Comparison of ENCODE assay signal across 31 cellular contexts in the genomic region with DNA sequence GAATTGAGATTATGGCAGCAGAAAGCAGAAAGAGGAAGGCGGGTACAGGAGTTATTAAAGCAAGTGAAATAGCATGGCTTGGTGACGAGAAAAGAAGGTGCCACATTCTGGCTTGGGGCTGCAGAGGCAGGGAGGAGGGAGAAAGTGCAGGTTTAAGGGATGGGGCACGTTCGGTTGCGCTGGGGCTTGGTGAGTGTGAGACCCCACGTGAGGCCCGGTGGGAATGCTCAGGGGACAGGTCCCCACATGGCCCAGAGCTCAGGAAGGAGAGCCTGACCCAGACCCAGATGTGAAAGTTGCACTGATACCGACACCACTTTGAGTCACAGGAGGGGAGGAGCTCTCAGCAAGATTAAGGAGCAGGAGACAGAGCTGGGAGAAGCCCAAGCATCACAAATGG.
DNase-seq lines count a peak whose midpoint lies in the region; TF ChIP-seq lines count a peak whose summit lies in the region.
"Had no signal": no experiment of that assay in that cellular context is flagged by ENCODE, and none has a peak within 500 bp of the region (broad histone marks: within the 10 kb centered on the region; RNA-seq: fewer than 3 reads in every experiment).

No MANE protein-coding gene starts in this region.

- H3K4me3 ChIP-seq in SJSA1: no peak overlapping the region
- H3K4me3 ChIP-seq: A549; BLaER1; BLaER1 treated with 17β-estradiol and CSF1 and Interleukin-3, amounts not matched to agents 10 nM and 100 nM had no signal

- TF ChIP-seq CTCF in neural crest cell (conservative IDR thresholded peaks at IDR 0.05): no peak

- DNase-seq in SJSA1 (ENCODE audit: low read depth in 1 of 2, low spot score in 2 of 2) (peak; percentile 61 to 91), neural crest cell (ENCODE audit: low read depth, low spot score) (no peak), NCI-H510A treated with DMSO at 0.1 percent for 48 hours (lab: John Stamatoyannopoulos, UW) (no peak), NCI-H2171 treated with DMSO at 0.1 percent for 48 hours (lab: John Stamatoyannopoulos, UW) (no peak)
- DNase-seq: 8988T; ACHN; AML-193; BE2C; C1 segment of cervical spinal cord; Caco-2; Calu3; CD4-positive, alpha-beta memory T cell; CD4-positive, alpha-beta T cell; CD4-positive, CD25-positive, alpha-beta regulatory T cell; CD8-positive, alpha-beta memory T cell; CD8-positive, alpha-beta T cell; COR-L47; DMS 273 treated with DMSO at 0.1 percent for 48 hours; DMS153; DMS53; DMS79; DMS79 treated with DMSO at 0.1 percent for 48 hours; DND-41; EL had no signal

- no peaks in the 10 kb centered on the region for H3K36me3 ChIP-seq in SJSA1
- H3K36me3 ChIP-seq: BLaER1; BLaER1 treated with 17β-estradiol and CSF1 and Interleukin-3, amounts not matched to agents 10 nM and 100 nM had no signal

- peaks cover 5% of the 10 kb centered on the region for H3K4me1 Mint-ChIP-seq in neural crest cell
- H3K4me1 Mint-ChIP-seq: B cell; CD14-positive monocyte; CD4-positive, alpha-beta memory T cell; CD4-positive, CD25-positive, alpha-beta regulatory T cell; CD8-positive, alpha-beta memory T cell had no signal

- H3K27me3 ChIP-seq in SJSA1 (replicated peaks): peaks cover 71% of the 10 kb centered on the region
- H3K27me3 ChIP-seq: BE2C, BLaER1 had no signal

- no peaks in the 10 kb centered on the region for H3K36me3 Mint-ChIP-seq in neural crest cell (ENCODE audit: low read depth)
- H3K36me3 Mint-ChIP-seq: CD14-positive monocyte; CD4-positive, alpha-beta memory T cell; CD4-positive, CD25-positive, alpha-beta regulatory T cell; CD8-positive, alpha-beta memory T cell; CD8-positive, alpha-beta T cell had no signal

- H3K9me3 Mint-ChIP-seq in neural crest cell: no peaks in the 10 kb centered on the region
- H3K9me3 Mint-ChIP-seq: CD14-positive monocyte; CD4-positive, alpha-beta T cell; CD8-positive, alpha-beta T cell had no signal

- H3K9me3 ChIP-seq in SJSA1 (replicated peaks): peaks cover 22% of the 10 kb centered on the region
- H3K9me3 ChIP-seq: A549; BE2C; BLaER1; BLaER1 treated with 17β-estradiol and CSF1 and Interleukin-3, amounts not matched to agents 10 nM and 100 nM; Caco-2 had no signal

- peaks cover 53% of the 10 kb centered on the region for H3K27me3 Mint-ChIP-seq in neural crest cell (ENCODE audit: low read depth)
- H3K27me3 Mint-ChIP-seq: CD4-positive, CD25-positive, alpha-beta regulatory T cell had no signal

- H3K4me1 ChIP-seq in SJSA1 (replicated peaks): no peaks in the 10 kb centered on the region
- H3K4me1 ChIP-seq: A549, Caco-2 had no signal

- H3K27ac Mint-ChIP-seq in neural crest cell (ENCODE audit: unreplicated experiment): peak overlapping the region; percentile 1
- H3K27ac Mint-ChIP-seq: B cell; CD4-positive, alpha-beta memory T cell; CD4-positive, alpha-beta T cell; CD4-positive, CD25-positive, alpha-beta regulatory T cell; CD8-positive, alpha-beta memory T cell; CD8-positive, alpha-beta T cell had no signal

- H3K27ac ChIP-seq in SJSA1: no peak overlapping the region
- H3K27ac ChIP-seq: 22Rv1; A549; BLaER1; BLaER1 treated with 17β-estradiol and CSF1 and Interleukin-3, amounts not matched to agents 10 nM and 100 nM; C4-2B had no signal

- H3K4me3 Mint-ChIP-seq in neural crest cell: no peak overlapping the region
- H3K4me3 Mint-ChIP-seq: B cell; CD14-positive monocyte; CD4-positive, alpha-beta memory T cell; CD4-positive, alpha-beta T cell; CD4-positive, CD25-positive, alpha-beta regulatory T cell; CD8-positive, alpha-beta memory T cell; CD8-positive, alpha-beta T cell had no signal

Comparison
In these comparisons a context has a peak if more than half of its experiments do, and no peak if none do; other contexts are left out.
1. DNase-seq: peak in SJSA1 (2 of 2); none in neural crest cell (single experiment), NCI-H510A treated with DMSO at 0.1 percent for 48 hours (single experiment) and NCI-H2171 treated with DMSO at 0.1 percent for 48 hours (single experiment).